Comparison of ENCODE assay signal across 16 cellular contexts in the genomic region with DNA sequence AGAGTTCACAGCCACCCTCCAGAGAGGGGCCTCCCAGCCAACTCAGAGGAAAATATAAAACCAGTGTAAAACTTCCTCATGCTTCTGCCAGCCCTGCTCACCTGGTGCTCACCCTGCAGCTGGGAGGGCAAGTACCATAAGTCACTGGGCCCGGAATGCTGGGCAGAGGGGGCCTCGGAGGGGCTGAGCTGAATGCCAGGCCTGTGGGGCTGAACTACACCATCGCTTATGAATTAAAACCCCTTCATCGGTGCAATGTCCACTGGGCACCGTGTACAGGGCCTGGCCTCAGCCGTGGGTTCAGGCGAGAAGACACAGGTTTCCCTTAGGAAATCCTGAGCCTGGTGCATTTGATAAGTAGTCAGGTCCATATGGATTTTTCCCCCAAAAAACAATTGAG.
"Had no signal": no experiment of that assay in that cellular context is flagged by ENCODE, and none has a peak within 500 bp of the region (broad histone marks: within the 10 kb centered on the region; RNA-seq: fewer than 3 reads in every experiment).

No MANE protein-coding gene starts in this region.

- H3K27me3 ChIP-seq: neutrophil, thyroid gland had no signal

- DNase-seq: caudate nucleus; effector CD8-positive, alpha-beta T cell; hippocampal formation; kidney glomerular epithelial cell; left lung; mesenchymal stem cell; naive B cell; small intestine; stimulated activated CD4-positive, alpha-beta T cell treated with anti-CD3 and anti-CD28 coated beads, Interleukin-12 subunit alpha, Interleukin-12 subunit beta, amount 100 ng/mL, for 4 hours; stimulated activated naive CD4-positive, alpha-beta T cell treated with Interleukin-2 at 50 U/mL for 16 hours; thyroid gland had no signal

- H3K36me3 Mint-ChIP-seq: naive B cell had no signal

- H3K9me3 ChIP-seq: left lung, neutrophil, suprapubic skin, thyroid gland had no signal

- H3K4me1 Mint-ChIP-seq: naive B cell had no signal

- H3K4me3 Mint-ChIP-seq: naive B cell had no signal

- H3K36me3 ChIP-seq: heart left ventricle, left lung, neutrophil, suprapubic skin, thyroid gland had no signal

- H3K27ac Mint-ChIP-seq: naive B cell had no signal

- H3K4me3 ChIP-seq: coronary artery, heart left ventricle, left lung, lung, suprapubic skin, thyroid gland had no signal
